Comparison of ENCODE assay signal across 27 cellular contexts in genomic region chr5:169795311-169795710, GRCh38.
DNase-seq lines count a peak whose midpoint lies in the region; ATAC-seq, FAIRE-seq and TF ChIP-seq lines count a peak whose summit lies in the region.
"Had no signal": no experiment of that assay in that cellular context is flagged by ENCODE, and none has a peak within 500 bp of the region (broad histone marks: within the 10 kb centered on the region; RNA-seq: fewer than 3 reads in every experiment).

No MANE protein-coding gene starts in this region.

- no TSS peak for BruUV-seq in K562 (replicated peaks; lab: Mats Ljungman, UMichigan)

- H3K79me2 ChIP-seq in K562 (ENCODE audit: control insufficient read depth, insufficient read depth, low read length): no peaks in the 10 kb centered on the region

- no peak for TF ChIP-seq EP300 in K562 (IDR thresholded peaks at IDR 0.05; ENCODE audit: low read length)

- DNase-seq in activated CD4-positive, alpha-beta T cell treated with anti-CD3 and anti-CD28 coated beads, Interleukin-2, amount 10 ng/mL, durations not matched to agents 24 days and 14 days: no peak
- DNase-seq in activated CD4-positive, alpha-beta T cell treated with anti-CD3 and anti-CD28 coated beads for 4 hours: no peak
- DNase-seq in M059J (ENCODE audit: low read depth) (peak; percentile 42), K562 (ENCODE audit: extremely low read depth in 1 of 4, low spot score in 3 of 4) (peak in 2 of 4 experiments; percentile 20 to 38), putamen (ENCODE audit: low spot score) (peak; percentile 47), immature natural killer cell (no peak), pancreas (no peak)
- DNase-seq: activated CD4-positive, alpha-beta T cell treated with anti-CD3 and anti-CD28 coated beads, Interleukin-2, amount 50 U/mL, for 48 hours; activated T-cell treated with anti-CD3 and anti-CD28 coated beads, Interleukin-2, amount 50 U/mL, for 72 hours; brain microvascular endothelial cell; C1 segment of cervical spinal cord; cortex of kidney; DMS 273 treated with DMSO at 0.1 percent for 48 hours; NCI-H1930; NCI-H446; posterior cingulate gyrus; small intestine; stimulated activated CD4-positive, alpha-beta T cell treated with anti-CD3 and anti-CD28 coated beads, Interleukin-2, amount 100 ng/mL, for 48 hours; SW 1271 had no signal

- H2AFZ ChIP-seq in K562 (ENCODE audit: low read depth, low read length): no peak overlapping the region

- intact Hi-C loops in activated CD4-positive, alpha-beta T cell treated with anti-CD3 and anti-CD28 coated beads, Interleukin-2, amount 10 ng/mL, durations not matched to agents 24 days and 14 days (cut with micrococcal nuclease): no loop called here
- intact Hi-C loops in K562 (cut with micrococcal nuclease): no loop called here
- intact Hi-C loops in pancreas (cut with DNase I): no loop called here

- POLR2A ChIA-PET in K562 (lab: Yijun Ruan, JAX): no interaction called here

- CTCF ChIA-PET in K562 (lab: Yijun Ruan, JAX; ENCODE audit: low intra/inter-chr PET ratio): no interaction called here

- peak in 1 of 2 experiments; percentile 38; a peak in 2 of 4 replicates for TF ChIP-seq RAD21 in K562 (CRISPR knock-in tag; conservative IDR thresholded peaks at IDR 0.05 in 1 of 2, IDR thresholded peaks at IDR 0.05 in 1 of 2)

- no peak overlapping the region for H3K4me3 Mint-ChIP-seq in activated CD4-positive, alpha-beta T cell treated with anti-CD3 and anti-CD28 coated beads, Interleukin-2, amount 10 ng/mL, durations not matched to agents 24 days and 14 days
- H3K4me3 Mint-ChIP-seq in immature natural killer cell: no peak overlapping the region
- H3K4me3 Mint-ChIP-seq: activated T-cell treated with anti-CD3 and anti-CD28 coated beads, Interleukin-2, amount 50 U/mL, for 72 hours; IgD-negative memory B cell; natural killer cell treated with Interleukin-12 subunit alpha and Interleukin-12 subunit beta and Interleukin-15 and Interleukin-18, amount 100 ng/mL, for 72 hours had no signal

- H3K27me3 ChIP-seq in K562 (ENCODE audit: control insufficient read depth in 2 of 2, insufficient read depth in 2 of 2, low read length in 2 of 2) (no peaks in the 10 kb centered on the region), pancreas (no peaks in the 10 kb centered on the region)
- H3K27me3 ChIP-seq: brain microvascular endothelial cell had no signal

- in situ Hi-C loops in K562 (cut with MboI): no loop called here

- no peak for ATAC-seq in K562
- no peak for ATAC-seq in esophagus mucosa
- ATAC-seq in pancreas: no peak
- ATAC-seq: A549; natural killer cell treated with Interleukin-12 subunit alpha and Interleukin-12 subunit beta and Interleukin-15 and Interleukin-18, amount 100 ng/mL, for 72 hours had no signal

- no peaks in the 10 kb centered on the region for H3K27me3 Mint-ChIP-seq in activated CD4-positive, alpha-beta T cell treated with anti-CD3 and anti-CD28 coated beads, Interleukin-2, amount 10 ng/mL, durations not matched to agents 24 days and 14 days
- peaks cover 0 to 7% (median 2%) of the 10 kb centered on the region in 3 donors for H3K27me3 Mint-ChIP-seq in immature natural killer cell (ENCODE audit: low read depth in 3 of 3)
- H3K27me3 Mint-ChIP-seq: IgD-negative memory B cell; natural killer cell treated with Interleukin-12 subunit alpha and Interleukin-12 subunit beta and Interleukin-15 and Interleukin-18, amount 100 ng/mL, for 72 hours had no signal

- H3K9me3 Mint-ChIP-seq in activated CD4-positive, alpha-beta T cell treated with anti-CD3 and anti-CD28 coated beads, Interleukin-2, amount 10 ng/mL, durations not matched to agents 24 days and 14 days: no peaks in the 10 kb centered on the region
- no peaks in the 10 kb centered on the region for H3K9me3 Mint-ChIP-seq in immature natural killer cell
- H3K9me3 Mint-ChIP-seq: activated T-cell treated with anti-CD3 and anti-CD28 coated beads, Interleukin-2, amount 50 U/mL, for 72 hours; IgD-negative memory B cell; natural killer cell treated with Interleukin-12 subunit alpha and Interleukin-12 subunit beta and Interleukin-15 and Interleukin-18, amount 100 ng/mL, for 72 hours had no signal

- H3K9me1 ChIP-seq in K562 (ENCODE audit: control insufficient read depth, insufficient read depth, low read length): no peaks in the 10 kb centered on the region

- H4K20me1 ChIP-seq in K562 (replicated peaks; ENCODE audit: control insufficient read depth, insufficient read depth, low read length): no peaks in the 10 kb centered on the region

- peak overlapping the region; percentile 72 for H3K27ac Mint-ChIP-seq in activated CD4-positive, alpha-beta T cell treated with anti-CD3 and anti-CD28 coated beads, Interleukin-2, amount 10 ng/mL, durations not matched to agents 24 days and 14 days
- peak overlapping the region in 2 of 6 donors; percentile 9 to 55 for H3K27ac Mint-ChIP-seq in immature natural killer cell
- H3K27ac Mint-ChIP-seq: activated T-cell treated with anti-CD3 and anti-CD28 coated beads, Interleukin-2, amount 50 U/mL, for 72 hours; IgD-negative memory B cell; natural killer cell treated with Interleukin-12 subunit alpha and Interleukin-12 subunit beta and Interleukin-15 and Interleukin-18, amount 100 ng/mL, for 72 hours had no signal

- H3K27ac ChIP-seq in K562 (ENCODE audit: extremely low read depth, low read depth, low read length): no peak overlapping the region
- H3K27ac ChIP-seq in pancreas: no peak overlapping the region
- H3K27ac ChIP-seq: A549, brain microvascular endothelial cell had no signal

- FAIRE-seq in K562 (lab: Jason Lieb, UNC) (no peak), pancreas (lab: Jason Lieb, UNC) (no peak)
- FAIRE-seq: A549, endothelial cell of umbilical vein, GM12891, small intestine, TTC549, urothelium cell line had no signal

- H3K4me1 ChIP-seq in K562 (replicated peaks in 1 of 2; ENCODE audit: control insufficient read depth in 2 of 2, insufficient read depth in 2 of 2, low read length in 2 of 2) (no peaks in the 10 kb centered on the region; a peak in 1 of 5 replicates), pancreas (no peaks in the 10 kb centered on the region)
- H3K4me1 ChIP-seq: A549 had no signal

- no peaks in the 10 kb centered on the region for H3K9me3 ChIP-seq in K562 (replicated peaks; ENCODE audit: control insufficient read depth, insufficient read depth, low read depth, low read length)
- no peaks in the 10 kb centered on the region for H3K9me3 ChIP-seq in pancreas
- H3K9me3 ChIP-seq: A549 had no signal

- H3K4me3 ChIP-seq in K562: no peak overlapping the region
- no peak overlapping the region for H3K4me3 ChIP-seq in pancreas
- H3K4me3 ChIP-seq: A549 had no signal

- H3K36me3 ChIP-seq in K562 (ENCODE audit: control insufficient read depth, insufficient read depth, low read length): no peaks in the 10 kb centered on the region
- no peaks in the 10 kb centered on the region for H3K36me3 ChIP-seq in pancreas
- H3K36me3 ChIP-seq: brain microvascular endothelial cell had no signal

- WGBS in K562 (ENCODE audit: insufficient coverage, low coverage, missing lambda C conversion rate): 55% methylated on average over 9 of the region's 9 CpGs
- WGBS in pancreas, 2 donors: 63 to 65% methylated on average over 9 of the region's 9 CpGs

- TF ChIP-seq CTCF in K562 (IDR thresholded peaks at IDR 0.05 in 2 of 3, conservative IDR thresholded peaks at IDR 0.05 in 1 of 3; ENCODE audit: insufficient read depth in 2 of 3, low read depth in 1 of 3, low read length in 3 of 3) (peak; percentile 13 to 40 (median 21); a peak in 3 of 6 replicates), pancreas (IDR thresholded peaks at IDR 0.05) (no peak)

- no peak overlapping the region for H3K4me2 ChIP-seq in K562 (ENCODE audit: insufficient read depth, low read length)
- H3K4me2 ChIP-seq: A549 had no signal

- peaks cover 53% of the 10 kb centered on the region for H3K36me3 Mint-ChIP-seq in activated CD4-positive, alpha-beta T cell treated with anti-CD3 and anti-CD28 coated beads, Interleukin-2, amount 10 ng/mL, durations not matched to agents 24 days and 14 days (ENCODE audit: low read depth)
- H3K36me3 Mint-ChIP-seq in immature natural killer cell: peaks cover 15 to 30% (median 18%) of the 10 kb centered on the region in 3 donors

- H3K4me1 Mint-ChIP-seq in activated CD4-positive, alpha-beta T cell treated with anti-CD3 and anti-CD28 coated beads, Interleukin-2, amount 10 ng/mL, durations not matched to agents 24 days and 14 days: peaks cover 21% of the 10 kb centered on the region
- H3K4me1 Mint-ChIP-seq in immature natural killer cell: peaks cover 8 to 19% of the 10 kb centered on the region in 2 donors

- no peak overlapping the region for H3K9ac ChIP-seq in K562 (ENCODE audit: insufficient read depth in 1 of 2, low read depth in 2 of 2, low read length in 2 of 2)

- TF ChIP-seq POLR2A in K562 (conservative IDR thresholded peaks at IDR 0.05): no peak

TF ChIP-seq in K562, 482 proteins besides CTCF, POLR2A, EP300 and RAD21 (continues in another document):
- TF ChIP-seq EHMT2 (IDR thresholded peaks at IDR 0.05) (no peak), NONO (IDR thresholded peaks at IDR 0.05; ENCODE audit: low read depth in 2 of 2, low read length in 1 of 2) (no peak), PTTG1 (tag; IDR thresholded peaks at IDR 0.05; ENCODE audit: low read depth) (no peak), PYGO2 (tag; IDR thresholded peaks at IDR 0.05) (no peak), HMBOX1 (IDR thresholded peaks at IDR 0.05) (peak; percentile 47; the same call in 1 of the 2 replicates), GMEB1 (CRISPR knock-in tag; IDR thresholded peaks at IDR 0.05) (no peak), HNRNPK (IDR thresholded peaks at IDR 0.05; ENCODE audit: low read depth, low read length, poor library complexity, severe bottlenecking) (no peak)

Comparison
In these comparisons a context has a peak if more than half of its experiments do, and no peak if none do; other contexts are left out.
1. DNase-seq: peak in M059J (single experiment) and putamen (single experiment); none in activated CD4-positive, alpha-beta T cell treated with anti-CD3 and anti-CD28 coated beads, Interleukin-2, amount 10 ng/mL, durations not matched to agents 24 days and 14 days (single experiment), activated CD4-positive, alpha-beta T cell treated with anti-CD3 and anti-CD28 coated beads for 4 hours (0 of 2), immature natural killer cell (0 of 3) and pancreas (0 of 6).
2. CTCF ChIP-seq: peak in K562 (3 of 3); none in pancreas (0 of 4).